ENCODE assay signal across 1 cellular context in the genomic region with DNA sequence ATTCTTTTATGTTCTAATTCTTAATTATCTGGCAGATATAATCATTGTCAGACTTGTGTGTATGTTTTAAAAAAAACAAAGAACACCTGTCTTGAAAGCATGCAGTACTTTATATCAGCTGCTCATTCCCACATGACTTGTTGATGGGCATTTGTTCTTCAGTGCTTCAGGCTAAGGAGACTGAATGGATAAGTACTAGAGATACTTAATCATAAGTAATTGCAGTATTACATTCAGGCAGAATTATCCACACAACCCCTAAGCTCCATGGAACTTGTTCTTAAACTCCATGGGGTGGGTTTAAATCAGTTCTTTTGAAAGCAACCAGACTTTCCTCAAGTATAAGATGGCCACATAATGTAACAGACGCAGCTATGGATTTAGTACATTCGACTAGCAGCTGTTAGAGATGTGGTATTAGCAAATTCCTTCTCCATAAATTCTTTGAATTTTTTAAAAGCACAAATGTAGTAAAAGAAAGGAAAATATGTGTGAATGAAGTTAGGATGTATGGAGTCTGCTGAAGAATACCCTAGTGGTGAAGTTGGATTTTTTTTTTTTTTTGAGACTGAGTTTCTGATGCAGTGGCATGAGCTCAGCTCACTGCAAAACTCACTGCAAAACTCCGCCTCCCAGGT.
TF ChIP-seq lines count a peak whose summit lies in the region.

No MANE protein-coding gene starts in this region.

TF ChIP-seq in IMR-90, 13 proteins besides CTCF, POLR2A, EP300 and RAD21 (continued from another document):
- TF ChIP-seq RFX5 (IDR thresholded peaks at IDR 0.05; ENCODE audit: low read depth, low read length) (no peak), SMC3 (IDR thresholded peaks at IDR 0.05; ENCODE audit: low read depth, low read length) (no peak), FOS (IDR thresholded peaks at IDR 0.05; ENCODE audit: low read depth, low read length) (no peak), RCOR1 (IDR thresholded peaks at IDR 0.05; ENCODE audit: insufficient replicate concordance, low read length) (no peak), MAZ (IDR thresholded peaks at IDR 0.05; ENCODE audit: borderline replicate concordance, low read depth, low read length) (no peak), MAFK (IDR thresholded peaks at IDR 0.05; ENCODE audit: low read depth, low read length) (no peak), MXI1 (IDR thresholded peaks at IDR 0.05; ENCODE audit: borderline replicate concordance, low read depth, low read length) (no peak)
- TF ChIP-seq, protein P1, sequence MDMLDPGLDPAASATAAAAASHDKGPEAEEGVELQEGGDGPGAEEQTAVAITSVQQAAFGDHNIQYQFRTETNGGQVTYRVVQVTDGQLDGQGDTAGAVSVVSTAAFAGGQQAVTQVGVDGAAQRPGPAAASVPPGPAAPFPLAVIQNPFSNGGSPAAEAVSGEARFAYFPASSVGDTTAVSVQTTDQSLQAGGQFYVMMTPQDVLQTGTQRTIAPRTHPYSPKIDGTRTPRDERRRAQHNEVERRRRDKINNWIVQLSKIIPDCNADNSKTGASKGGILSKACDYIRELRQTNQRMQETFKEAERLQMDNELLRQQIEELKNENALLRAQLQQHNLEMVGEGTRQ (IDR thresholded peaks at IDR 0.05; ENCODE audit: low read depth, low read length), result no peak
- TF ChIP-seq, protein P2, sequence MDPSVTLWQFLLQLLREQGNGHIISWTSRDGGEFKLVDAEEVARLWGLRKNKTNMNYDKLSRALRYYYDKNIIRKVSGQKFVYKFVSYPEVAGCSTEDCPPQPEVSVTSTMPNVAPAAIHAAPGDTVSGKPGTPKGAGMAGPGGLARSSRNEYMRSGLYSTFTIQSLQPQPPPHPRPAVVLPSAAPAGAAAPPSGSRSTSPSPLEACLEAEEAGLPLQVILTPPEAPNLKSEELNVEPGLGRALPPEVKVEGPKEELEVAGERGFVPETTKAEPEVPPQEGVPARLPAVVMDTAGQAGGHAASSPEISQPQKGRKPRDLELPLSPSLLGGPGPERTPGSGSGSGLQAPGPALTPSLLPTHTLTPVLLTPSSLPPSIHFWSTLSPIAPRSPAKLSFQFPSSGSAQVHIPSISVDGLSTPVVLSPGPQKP (IDR thresholded peaks at IDR 0.05; ENCODE audit: borderline replicate concordance, low read depth, low read length), result no peak
TF ChIP-seq in IMR-90: peak in this region for 0.
